Comparison of ENCODE assay signal across 31 cellular contexts in the genomic region with DNA sequence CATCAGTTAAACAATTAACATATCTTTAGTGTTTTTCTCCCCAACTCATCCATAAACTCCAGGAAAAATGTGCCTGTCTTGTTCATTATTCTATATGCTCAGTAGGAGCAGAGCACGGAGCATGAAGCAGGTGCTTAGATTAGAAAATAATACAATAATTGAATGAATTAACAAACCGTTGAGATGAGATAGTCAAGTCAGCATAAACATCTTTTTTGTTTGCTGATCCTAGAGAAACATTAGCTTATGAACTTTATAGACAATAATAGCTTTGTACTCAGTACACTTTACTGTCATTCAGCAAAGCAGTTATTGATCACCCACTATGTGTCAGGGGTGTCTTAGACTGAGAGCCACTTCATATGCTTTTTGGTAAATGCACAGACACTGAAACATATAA.
"Had no signal": no experiment of that assay in that cellular context is flagged by ENCODE, and none has a peak within 500 bp of the region (broad histone marks: within the 10 kb centered on the region; RNA-seq: fewer than 3 reads in every experiment).

No MANE protein-coding gene starts in this region.

- H3K36me3 ChIP-seq: neural progenitor cell, ovary, spleen, suprapubic skin, tibial artery, transverse colon, upper lobe of right lung, uterus had no signal

- H3K4me3 Mint-ChIP-seq: natural killer cell; nephron; neural progenitor cell; stimulated activated memory B cell treated with anti-CD40 and anti-IgM and Interleukin-4, amounts not matched to agents 10 μg/mL and 1 μg/mL and 100 μg/mL, for 72 hours; stimulated activated naive CD8-positive, alpha-beta T cell treated with anti-CD3 and anti-CD28 coated beads, Interleukin-15, amount 100 ng/mL, for 72 hours; type B pancreatic cell had no signal

- H2AFZ ChIP-seq: neural progenitor cell, parathyroid adenoma had no signal

- H3K79me2 ChIP-seq: parathyroid adenoma had no signal

- H3K27ac Mint-ChIP-seq: natural killer cell; nephron; neural progenitor cell; progenitor cell of endocrine pancreas; stimulated activated memory B cell treated with anti-CD40 and anti-IgM and Interleukin-4, amounts not matched to agents 10 μg/mL and 1 μg/mL and 100 μg/mL, for 72 hours; stimulated activated naive CD8-positive, alpha-beta T cell treated with anti-CD3 and anti-CD28 coated beads, Interleukin-15, amount 100 ng/mL, for 72 hours; type B pancreatic cell had no signal

- H3K4me3 ChIP-seq: neural progenitor cell, ovary, psoas muscle, skin epidermis, smooth muscle cell, spleen, suprapubic skin, testis, tibial artery, transverse colon, upper lobe of right lung, uterus had no signal

- H3K36me3 Mint-ChIP-seq: natural killer cell; neural progenitor cell; stimulated activated memory B cell treated with anti-CD40 and anti-IgM and Interleukin-4, amounts not matched to agents 10 μg/mL and 1 μg/mL and 100 μg/mL, for 72 hours; type B pancreatic cell had no signal

- H3K4me2 ChIP-seq: neural progenitor cell, smooth muscle cell had no signal

- H3K27me3 ChIP-seq: neural progenitor cell, ovary, testis, uterus had no signal

- H3K4me1 Mint-ChIP-seq: natural killer cell; stimulated activated memory B cell treated with anti-CD40 and anti-IgM and Interleukin-4, amounts not matched to agents 10 μg/mL and 1 μg/mL and 100 μg/mL, for 72 hours; stimulated activated naive CD8-positive, alpha-beta T cell treated with anti-CD3 and anti-CD28 coated beads, Interleukin-15, amount 100 ng/mL, for 72 hours had no signal

- ATAC-seq: natural killer cell; psoas muscle; sciatic nerve; stimulated activated memory B cell treated with anti-CD40 and anti-IgM and Interleukin-4, amounts not matched to agents 10 μg/mL and 1 μg/mL and 100 μg/mL, for 72 hours; stimulated activated naive CD8-positive, alpha-beta T cell treated with anti-CD3 and anti-CD28 coated beads, Interleukin-15, amount 100 ng/mL, for 72 hours; stimulated activated naive CD8-positive, alpha-beta T cell treated with anti-CD3 and anti-CD28 coated beads, Interleukin-15, Interleukin-2, amounts not matched to agents 100 U/mL and 50 U/mL, for 24 hours; upper lobe of right lung had no signal

- H3K9me3 ChIP-seq: ovary, psoas muscle, spleen, suprapubic skin, testis, tibial artery, transverse colon, upper lobe of right lung, uterus had no signal

- DNase-seq: natural killer cell; occipital lobe; ovary; posterior cingulate gyrus; psoas muscle; right cardiac atrium; spleen; stimulated activated CD4-positive, alpha-beta T cell treated with anti-CD3 and anti-CD28 coated beads, Interleukin-12 subunit alpha, Interleukin-12 subunit beta, amount 100 ng/mL, for 4 hours; stimulated activated CD4-positive, alpha-beta T cell treated with anti-CD3 and anti-CD28 coated beads, Interleukin-1b, Interleukin-23, amount 100 ng/mL, for 48 hours; stimulated activated CD4-positive, alpha-beta T cell treated with anti-CD3 and anti-CD28 coated beads, Interleukin-4, amount 100 ng/mL, for 1 hour; stimulated activated CD4-positive, alpha-beta T cell treated with anti-CD3 and anti-CD28 coated beads, Interleukin-4, amount 100 ng/mL, for 4 hours; stimulated activated CD8-positive, alpha-beta memory T cell treated with anti-CD3 and anti-CD28 coated beads, Interleukin-4, amount 100 ng/mL, for 48 hours; stimulated activated naive CD4-positive, alpha-beta T cell; stimulated activated naive CD8-positive, alpha-beta T cell treated with anti-CD3 and anti-CD28 coated beads, Interleukin-15, amount 100 ng/mL, for 72 hours; stimulated activated naive CD8-positive, alpha-beta T cell treated with anti-CD3 and anti-CD28 coated beads, Interleukin-15, Interleukin-2, amounts not matched to agents 100 U/mL and 50 U/mL, for 24 hours; substantia nigra; testis; tibial artery; transverse colon; upper lobe of right lung; uterus had no signal

- H3K4me1 ChIP-seq: parathyroid adenoma, spleen, suprapubic skin, testis, tibial artery, transverse colon, upper lobe of right lung, uterus had no signal

- H3K9ac ChIP-seq: neural progenitor cell, parathyroid adenoma had no signal

- H3K27ac ChIP-seq: neural progenitor cell, ovary, parathyroid adenoma, psoas muscle, spleen, suprapubic skin, testis, tibial artery, transverse colon, upper lobe of right lung, uterus had no signal
